Comparison of ENCODE assay signal across 19 cellular contexts in genomic region chr3:29167180-29167579, GRCh38.
DNase-seq lines count a peak whose midpoint lies in the region; ATAC-seq and TF ChIP-seq lines count a peak whose summit lies in the region.
"Had no signal": no experiment of that assay in that cellular context is flagged by ENCODE, and none has a peak within 500 bp of the region (broad histone marks: within the 10 kb centered on the region; RNA-seq: fewer than 3 reads in every experiment).

No MANE protein-coding gene starts in this region.

- H4K5ac ChIP-seq in IMR-90 (ENCODE audit: low read depth, low read length) = no peak overlapping the region

- ATAC-seq in IMR-90 (ENCODE audit: low read depth) (peak; percentile 76), left colon (no peak), GM21576 (IDR thresholded peaks at IDR 0.05; ENCODE audit: unreplicated experiment) (no peak), aorta (ENCODE audit: low FRiP score) (no peak)
- ATAC-seq: CD8-positive, alpha-beta T cell; GM12878 had no signal

- H3K27me3 ChIP-seq in IMR-90 (ENCODE audit: control insufficient read depth, insufficient read depth, low read length) = no peaks in the 10 kb centered on the region
- H3K27me3 ChIP-seq in sigmoid colon = no peaks in the 10 kb centered on the region
- H3K27me3 ChIP-seq in aorta (ENCODE audit: control insufficient read depth in 1 of 2, insufficient read depth in 2 of 2, low read length in 1 of 2) = no peaks in the 10 kb centered on the region
- H3K27me3 ChIP-seq: BLaER1 treated with 17β-estradiol and CSF1 and Interleukin-3, amounts not matched to agents 10 nM and 100 nM had no signal

- no peak overlapping the region for H3K56ac ChIP-seq in IMR-90 (ENCODE audit: extremely low read depth, insufficient read depth, low read length)

- H3K9me1 ChIP-seq in IMR-90 (ENCODE audit: insufficient read depth, low read length) = no peaks in the 10 kb centered on the region; the same call in 1 of the 2 replicates

- no TSS peak for BruUV-seq in IMR-90 (replicated peaks; lab: Mats Ljungman, UMichigan)

- no peak for TF ChIP-seq EP300 in sigmoid colon (IDR thresholded peaks at IDR 0.05)

- H2BK20ac ChIP-seq in IMR-90 (ENCODE audit: low read depth, low read length) = no peak overlapping the region

- no peak overlapping the region for H2AK5ac ChIP-seq in IMR-90 (ENCODE audit: low read depth, low read length)

- no peak overlapping the region for H3K4me2 ChIP-seq in IMR-90 (ENCODE audit: low read depth, low read length)
- H3K4me2 ChIP-seq: BLaER1 treated with 17β-estradiol and CSF1 and Interleukin-3, amounts not matched to agents 10 nM and 100 nM had no signal

- intact Hi-C loops in IMR-90 (cut with micrococcal nuclease) (no loop called here), left colon (cut with DNase I, micrococcal nuclease) (no loop called here), sigmoid colon (cut with DNase I) (no loop called here), aorta (cut with DNase I) (no loop called here)

- H3K23ac ChIP-seq in IMR-90 (ENCODE audit: low read depth, low read length) = no peak overlapping the region

- no peak overlapping the region for H2BK15ac ChIP-seq in IMR-90 (ENCODE audit: low read depth, low read length)

- peaks cover 2% of the 10 kb centered on the region; the same call in 1 of the 2 replicates for H3K4me1 ChIP-seq in IMR-90 (ENCODE audit: control insufficient read depth, insufficient read depth, low read length)
- H3K4me1 ChIP-seq in sigmoid colon = peaks cover 0 to 6% (median 3%) of the 10 kb centered on the region in 4 donors
- no peaks in the 10 kb centered on the region for H3K4me1 ChIP-seq in aorta (ENCODE audit: control insufficient read depth in 1 of 2, insufficient read depth in 2 of 2, low read length in 2 of 2)

- no peak overlapping the region for H4K91ac ChIP-seq in IMR-90 (ENCODE audit: insufficient read depth, low read depth, low read length)

- no peak overlapping the region for H3K4ac ChIP-seq in IMR-90 (ENCODE audit: low read depth, low read length)

- H3K14ac ChIP-seq in IMR-90 (replicated peaks; ENCODE audit: low read depth, low read length) = no peak overlapping the region

- no peaks in the 10 kb centered on the region for H3K36me3 ChIP-seq in IMR-90 (ENCODE audit: control insufficient read depth, insufficient read depth, low read length)
- no peaks in the 10 kb centered on the region for H3K36me3 ChIP-seq in sigmoid colon
- H3K36me3 ChIP-seq in aorta (ENCODE audit: control insufficient read depth in 1 of 2, insufficient read depth in 2 of 2, low read length in 1 of 2) = no peaks in the 10 kb centered on the region
- H3K36me3 ChIP-seq: BLaER1 treated with 17β-estradiol and CSF1 and Interleukin-3, amounts not matched to agents 10 nM and 100 nM had no signal

- POLR2A ChIA-PET in IMR-90 (lab: Charles Lee; ENCODE audit: unreplicated experiment) = no interaction called here

- no peak for TF ChIP-seq RAD21 in IMR-90 (IDR thresholded peaks at IDR 0.05; ENCODE audit: low read length)

- no peak overlapping the region for H3K4me3 ChIP-seq in IMR-90 (ENCODE audit: insufficient read depth, low read depth, low read length)
- no peak overlapping the region for H3K4me3 ChIP-seq in sigmoid colon
- no peak overlapping the region for H3K4me3 ChIP-seq in aorta (ENCODE audit: low read length in 2 of 2)
- H3K4me3 ChIP-seq: BLaER1 treated with 17β-estradiol and CSF1 and Interleukin-3, amounts not matched to agents 10 nM and 100 nM; GM12878 had no signal

- CTCF ChIA-PET in IMR-90 (lab: Yijun Ruan, JAX) = interaction anchor here (0.6 kb wide), 1 partner anchor 455 kb away, joined by 3 read pairs; no protein-coding TSS in a partner anchor

- H2AFZ ChIP-seq in IMR-90 (replicated peaks; ENCODE audit: low read length, poor library complexity) = no peak overlapping the region

- no CpG with 5 or more reads among the region's 1 CpG for WGBS in IMR-90 (ENCODE audit: extremely low coverage in 2 of 2, insufficient read length in 1 of 2), 2 experiments
- WGBS in sigmoid colon, 2 donors = 96 to 97% methylated on average over 1 of the region's 1 CpG
- WGBS in aorta, 2 donors = 97 to 100% methylated on average over 1 of the region's 1 CpG

- no peak overlapping the region for H3K9ac ChIP-seq in IMR-90 (ENCODE audit: low read depth, low read length)
- H3K9ac ChIP-seq: BLaER1 treated with 17β-estradiol and CSF1 and Interleukin-3, amounts not matched to agents 10 nM and 100 nM had no signal

- TF ChIP-seq CTCF in IMR-90 (conservative IDR thresholded peaks at IDR 0.05; ENCODE audit: low read depth, low read length) = no peak
- no peak for TF ChIP-seq CTCF in sigmoid colon (IDR thresholded peaks at IDR 0.05)

- H2BK5ac ChIP-seq in IMR-90 (ENCODE audit: low read depth, low read length, poor library complexity, severe bottlenecking) = no peak overlapping the region

- no peak for TF ChIP-seq POLR2A in IMR-90 (IDR thresholded peaks at IDR 0.05; ENCODE audit: low read depth, low read length)
- TF ChIP-seq POLR2A in sigmoid colon (IDR thresholded peaks at IDR 0.05) = no peak

- in situ Hi-C loops in IMR-90 (cut with MboI; ENCODE audit: low sequenced_read_pairs) = no loop called here

- no peak overlapping the region for H3K18ac ChIP-seq in IMR-90 (ENCODE audit: low read depth, low read length)

- dilution Hi-C loops in IMR-90 (cut with HindIII; ENCODE audit: low sequenced_read_pairs, unreplicated experiment) = no loop called here

- no peak overlapping the region for H4K8ac ChIP-seq in IMR-90 (ENCODE audit: low read depth in 2 of 2, low read length in 2 of 2)

- no peak overlapping the region for H2AK9ac ChIP-seq in IMR-90 (replicated peaks; ENCODE audit: low read depth, low read length, poor library complexity)

- no peaks in the 10 kb centered on the region for H4K20me1 ChIP-seq in IMR-90 (ENCODE audit: insufficient read depth, low read length)
- H4K20me1 ChIP-seq: BLaER1 treated with 17β-estradiol and CSF1 and Interleukin-3, amounts not matched to agents 10 nM and 100 nM had no signal

- H3K79me1 ChIP-seq in IMR-90 (ENCODE audit: low read depth in 1 of 2, low read length in 2 of 2) = no peaks in the 10 kb centered on the region

- H3K27ac ChIP-seq in IMR-90 (ENCODE audit: insufficient read depth, low read length) (no peak overlapping the region), sigmoid colon (no peak overlapping the region), aorta (ENCODE audit: low read depth in 1 of 2, low read length in 2 of 2) (no peak overlapping the region)
- H3K27ac ChIP-seq: BLaER1 treated with 17β-estradiol and CSF1 and Interleukin-3, amounts not matched to agents 10 nM and 100 nM; C4-2B had no signal

- DNase-seq in ELR (ENCODE audit: low read depth) (peak; percentile 66), IMR-90 (peak; percentile 75), amniotic epithelial cell (ENCODE audit: low read depth) (peak; percentile 29), left colon (no peak), sigmoid colon (no peak), aorta (no peak)
- DNase-seq: 8988T; ACHN; AML-193; Caco-2; Calu3; CD4-positive, alpha-beta T cell; CD8-positive, alpha-beta T cell; DMS79 treated with DMSO at 0.1 percent for 48 hours; GDM1 had no signal

- no peaks in the 10 kb centered on the region for H3K9me3 ChIP-seq in IMR-90 (ENCODE audit: control insufficient read depth, insufficient read depth, low read length)
- no peaks in the 10 kb centered on the region for H3K9me3 ChIP-seq in sigmoid colon
- H3K9me3 ChIP-seq in aorta (ENCODE audit: control insufficient read depth, low read length) = no peaks in the 10 kb centered on the region
- H3K9me3 ChIP-seq: BLaER1 treated with 17β-estradiol and CSF1 and Interleukin-3, amounts not matched to agents 10 nM and 100 nM; Caco-2 had no signal

- no peak overlapping the region for H2BK120ac ChIP-seq in IMR-90 (ENCODE audit: low read depth, low read length)

TF ChIP-seq in IMR-90, 13 proteins besides CTCF, POLR2A, EP300 and RAD21:
- TF ChIP-seq CEBPB (IDR thresholded peaks at IDR 0.05; ENCODE audit: low read depth, low read length) (peak; percentile 39), FOS (IDR thresholded peaks at IDR 0.05; ENCODE audit: low read depth, low read length) (no peak; the same call in 1 of the 2 replicates), MAFK (IDR thresholded peaks at IDR 0.05; ENCODE audit: low read depth, low read length) (no peak)

Comparison
In these comparisons a context has a peak if more than half of its experiments do, and no peak if none do; other contexts are left out.
1. DNase-seq: peak in ELR (single experiment), IMR-90 (single experiment) and amniotic epithelial cell (single experiment); none in left colon (0 of 2), sigmoid colon (single experiment) and aorta (0 of 2).